Comparison of ENCODE assay signal across 22 cellular contexts in genomic region chr4:20882500-20882899, GRCh38.
DNase-seq lines count a peak whose midpoint lies in the region; ATAC-seq and TF ChIP-seq lines count a peak whose summit lies in the region.
"Had no signal": no experiment of that assay in that cellular context is flagged by ENCODE, and none has a peak within 500 bp of the region (broad histone marks: within the 10 kb centered on the region; RNA-seq: fewer than 3 reads in every experiment).

No MANE protein-coding gene starts in this region.

- no peak overlapping the region for H3K27ac Mint-ChIP-seq in Calu3 (ENCODE audit: unreplicated experiment)
- no peak overlapping the region for H3K27ac Mint-ChIP-seq in CD14-positive monocyte

- H3K36me3 Mint-ChIP-seq in Calu3 (ENCODE audit: insufficient read depth, unreplicated experiment), result no peaks in the 10 kb centered on the region
- no peaks in the 10 kb centered on the region for H3K36me3 Mint-ChIP-seq in CD14-positive monocyte
- H3K36me3 Mint-ChIP-seq: CD4-positive, alpha-beta memory T cell had no signal

- no peaks in the 10 kb centered on the region for H3K9me3 ChIP-seq in endocrine pancreas (ENCODE audit: control insufficient read depth, low read length)
- H3K9me3 ChIP-seq: BLaER1, Caco-2, HAP-1 had no signal

- peak overlapping the region; percentile 75 for H3K27ac ChIP-seq in 22Rv1
- H3K27ac ChIP-seq: BLaER1, SK-N-MC had no signal

- H3K4me1 Mint-ChIP-seq in Calu3 (ENCODE audit: low read depth, unreplicated experiment) (peaks cover 18% of the 10 kb centered on the region), CD14-positive monocyte (no peaks in the 10 kb centered on the region)

- no peaks in the 10 kb centered on the region for H3K36me3 ChIP-seq in endocrine pancreas (ENCODE audit: control insufficient read depth, insufficient read depth, low read length)
- H3K36me3 ChIP-seq: BLaER1, HAP-1 had no signal

- H3K9ac ChIP-seq in endocrine pancreas (ENCODE audit: control insufficient read depth, insufficient read depth, low read length), result no peak overlapping the region
- H3K9ac ChIP-seq: BLaER1 had no signal

- no TSS peak for BruUV-seq in Calu3 (replicated peaks; lab: Mats Ljungman, UMichigan)

- no peaks in the 10 kb centered on the region for H3K27me3 Mint-ChIP-seq in Calu3 (ENCODE audit: unreplicated experiment)
- peaks cover 0 to 5% (median 0%) of the 10 kb centered on the region in 3 donors for H3K27me3 Mint-ChIP-seq in CD14-positive monocyte (ENCODE audit: low read depth in 3 of 3)
- H3K27me3 Mint-ChIP-seq: CD4-positive, alpha-beta memory T cell had no signal

- H3K27me3 ChIP-seq in endocrine pancreas (ENCODE audit: control insufficient read depth, insufficient read depth, low read length), result no peaks in the 10 kb centered on the region
- H3K27me3 ChIP-seq: BLaER1 had no signal

- peak overlapping the region; percentile 37 for H3K4me3 Mint-ChIP-seq in Calu3 (ENCODE audit: low read depth, unreplicated experiment)
- H3K4me3 Mint-ChIP-seq in CD14-positive monocyte, result no peak overlapping the region

- intact Hi-C loops in Calu3 (cut with micrococcal nuclease; ENCODE audit: unreplicated experiment) (loop anchor here (1.0 kb wide), 1 partner anchor 27 kb away; no protein-coding TSS in a partner anchor), CD14-positive monocyte (cut with micrococcal nuclease) (no loop called here)

- DNase-seq in Calu3 (no peak), SK-N-DZ (ENCODE audit: low spot score) (peak; percentile 39), CD14-positive monocyte (ENCODE audit: low spot score) (no peak)
- no peak for DNase-seq in NK-92 treated with Interleukin-12 subunit alpha and Interleukin-12 subunit beta, amount 100 ng/mL, for 24 hours (lab: John Stamatoyannopoulos, UW)
- DNase-seq: CD4-positive, alpha-beta memory T cell; GF-D8; KBM-7; MM.1S; NCI-H1048; NCI-H1417 treated with DMSO at 0.1 percent for 48 hours; NCI-H187; NCI-H226; NCI-H510A treated with DMSO at 0.1 percent for 48 hours; NCI-H82; Right ventricle myocardium superior had no signal

- TF ChIP-seq CTCF in 22Rv1 (IDR thresholded peaks at IDR 0.05), result no peak
- no peak for TF ChIP-seq CTCF in Calu3 (IDR thresholded peaks at IDR 0.05; ENCODE audit: unreplicated experiment)
- no peak for TF ChIP-seq CTCF in CD14-positive monocyte (IDR thresholded peaks at IDR 0.05)

- no peak for ATAC-seq in GM18907 (IDR thresholded peaks at IDR 0.05; ENCODE audit: unreplicated experiment)

- CTCF ChIA-PET in Calu3 (lab: Charles Lee), result no interaction called here

- H3K4me1 ChIP-seq in endocrine pancreas (ENCODE audit: control insufficient read depth, insufficient read depth, low read length), result no peaks in the 10 kb centered on the region
- H3K4me1 ChIP-seq: BLaER1, Caco-2, HAP-1 had no signal

- no peaks in the 10 kb centered on the region for H3K9me3 Mint-ChIP-seq in Calu3 (ENCODE audit: low read depth, unreplicated experiment)
- peaks cover 0 to 15% (median 2%) of the 10 kb centered on the region in 7 donors for H3K9me3 Mint-ChIP-seq in CD14-positive monocyte

- peak overlapping the region; percentile 11 for H3K4me3 ChIP-seq in endocrine pancreas (ENCODE audit: control insufficient read depth, insufficient read depth, low read length)
- H3K4me3 ChIP-seq: BLaER1, HAP-1, SK-N-MC had no signal
